8 cellular contexts compared by ENCODE assay signal in genomic region chr18:267688-268552, GRCh38.
DNase-seq lines count a peak whose midpoint lies in the region; ATAC-seq lines count a peak whose summit lies in the region.

Gene THOC1, minus strand, starts transcription at chr18:268047. Its CDS starts 28 bp downstream, at chr18:268019.

- ATAC-seq in GM21528 (IDR thresholded peaks at IDR 0.05; ENCODE audit: low FRiP score, unreplicated experiment), result peak; percentile 94

- DNase-seq in DMS114 treated with DMSO at 0.1 percent for 48 hours (lab: John Stamatoyannopoulos, UW; ENCODE audit: unreplicated experiment), result peak; percentile 69
- peak; percentile 89 for DNase-seq in HuH-7.5 (ENCODE audit: low spot score)
- peak; percentile 94 for DNase-seq in OCI-M1 (lab: John Stamatoyannopoulos, UW)
- DNase-seq in activated T-cell treated with anti-CD3 and anti-CD28 coated beads for 24 hours (ENCODE audit: low read depth), result peak; percentile 95
- DNase-seq in epidermal melanocyte (ENCODE audit: insufficient read length, low spot score), result peak; percentile 84
- DNase-seq in middle frontal gyrus (ENCODE audit: extremely low spot score, low spot score), result peak; percentile 93
- DNase-seq in stimulated activated CD8-positive, alpha-beta memory T cell treated with anti-CD3 and anti-CD28 coated beads, Interleukin-2, amount 100 ng/mL, for 1 hour (ENCODE audit: low read depth in 2 of 2), result peak; percentile 87 to 90

Comparison
In these comparisons a context has a peak if more than half of its experiments do, and no peak if none do; other contexts are left out.
1. Peak in every context shown above with its lines: DNase-seq and ATAC-seq.